8 cellular contexts compared by ENCODE assay signal in the genomic region with DNA sequence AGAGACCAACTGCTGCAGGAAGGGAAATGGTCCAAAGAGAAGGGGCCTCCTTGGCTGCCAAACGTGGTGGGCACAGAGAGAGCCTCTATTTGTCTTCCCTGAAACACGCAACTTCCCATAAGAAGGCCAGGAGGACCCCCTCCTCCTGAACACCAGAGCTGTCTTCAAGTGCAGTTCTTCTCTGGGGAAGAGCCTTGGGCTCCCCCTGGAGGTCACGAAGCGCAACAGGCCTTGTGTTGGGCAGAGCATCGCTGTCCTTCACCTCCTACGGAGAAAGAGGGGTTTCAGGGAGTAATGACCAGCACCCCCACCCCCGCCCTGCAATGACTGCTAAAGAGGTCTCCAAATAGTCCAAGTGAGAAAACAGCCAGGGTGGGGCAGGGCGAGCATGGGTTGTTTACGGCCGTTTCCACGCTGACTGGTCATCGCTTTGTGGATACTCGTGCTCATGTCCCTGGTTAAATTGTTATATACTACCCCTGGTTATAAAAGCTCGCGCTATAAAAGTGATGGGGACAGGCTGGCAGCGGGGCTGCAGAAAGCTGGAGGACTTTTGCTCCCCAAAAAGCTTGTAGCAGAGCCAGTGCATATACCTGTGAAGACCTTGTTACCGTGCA.
DNase-seq lines count a peak whose midpoint lies in the region; ATAC-seq and TF ChIP-seq lines count a peak whose summit lies in the region.

No MANE protein-coding gene starts in this region.

- peaks cover 7% of the 10 kb centered on the region for H3K27me3 Mint-ChIP-seq in activated CD8-positive, alpha-beta T cell treated with anti-CD3 and anti-CD28 coated beads for 36 hours

- no peak for ATAC-seq in activated CD8-positive, alpha-beta T cell treated with anti-CD3 and anti-CD28 coated beads for 36 hours
- ATAC-seq in left ventricle myocardium superior, result no peak

- no peak overlapping the region for H3K4me3 Mint-ChIP-seq in activated CD8-positive, alpha-beta T cell treated with anti-CD3 and anti-CD28 coated beads for 36 hours

- no peaks in the 10 kb centered on the region for H3K36me3 Mint-ChIP-seq in activated CD8-positive, alpha-beta T cell treated with anti-CD3 and anti-CD28 coated beads for 36 hours (ENCODE audit: low read depth)

- TF ChIP-seq CTCF in activated CD8-positive, alpha-beta T cell treated with anti-CD3 and anti-CD28 coated beads for 36 hours (IDR thresholded peaks at IDR 0.05), result peak; percentile 76

- no peaks in the 10 kb centered on the region for H3K4me1 Mint-ChIP-seq in activated CD8-positive, alpha-beta T cell treated with anti-CD3 and anti-CD28 coated beads for 36 hours (ENCODE audit: low read depth)

- no peak overlapping the region for H3K27ac Mint-ChIP-seq in activated CD8-positive, alpha-beta T cell treated with anti-CD3 and anti-CD28 coated beads for 36 hours

- peak; percentile 19 for DNase-seq in NCI-H146 (lab: John Stamatoyannopoulos, UW)
- DNase-seq in NCI-H146 treated with DMSO at 0.1 percent for 48 hours (lab: John Stamatoyannopoulos, UW; ENCODE audit: unreplicated experiment), result no peak
- peak; percentile 2 for DNase-seq in M059J (ENCODE audit: low read depth)
- peak; percentile 23 for DNase-seq in activated CD8-positive, alpha-beta T cell treated with anti-CD3 and anti-CD28 coated beads for 36 hours
- peak; percentile 52 for DNase-seq in left ventricle myocardium superior
- peak; percentile 23 to 35 for DNase-seq in stimulated activated CD4-positive, alpha-beta T cell treated with anti-CD3 and anti-CD28 coated beads, Interleukin-2, amount 100 ng/mL, for 24 hours
- no peak for DNase-seq in effector CD4-positive, alpha-beta T cell
- no peak for DNase-seq in SW 1271 (lab: John Stamatoyannopoulos, UW)

- intact Hi-C loops in activated CD8-positive, alpha-beta T cell treated with anti-CD3 and anti-CD28 coated beads for 36 hours (cut with micrococcal nuclease), result loop anchor here (10.0 kb wide), 1 partner anchor 746 kb away; no protein-coding TSS in a partner anchor
- intact Hi-C loops in left ventricle myocardium superior (cut with micrococcal nuclease), result loop anchor here (5.0 kb wide), 1 partner anchor 753 kb away; no protein-coding TSS in a partner anchor

- H3K9me3 Mint-ChIP-seq in activated CD8-positive, alpha-beta T cell treated with anti-CD3 and anti-CD28 coated beads for 36 hours, result no peaks in the 10 kb centered on the region

- POLR2A ChIA-PET in activated CD8-positive, alpha-beta T cell treated with anti-CD3 and anti-CD28 coated beads for 36 hours (lab: Charles Lee), result no interaction called here

- CTCF ChIA-PET in activated CD8-positive, alpha-beta T cell treated with anti-CD3 and anti-CD28 coated beads for 36 hours (lab: Charles Lee), result interaction anchor here (0.7 to 2.1 kb wide), 8 partner anchors 15 to 754 kb away, joined by 3 to 8 read pairs (median 4); no protein-coding TSS in a partner anchor

Comparison
In these comparisons a context has a peak if more than half of its experiments do, and no peak if none do; other contexts are left out.
1. DNase-seq: peak in NCI-H146 (single experiment), M059J (single experiment), activated CD8-positive, alpha-beta T cell treated with anti-CD3 and anti-CD28 coated beads for 36 hours (single experiment), left ventricle myocardium superior (single experiment) and stimulated activated CD4-positive, alpha-beta T cell treated with anti-CD3 and anti-CD28 coated beads, Interleukin-2, amount 100 ng/mL, for 24 hours (2 of 2); none in NCI-H146 treated with DMSO at 0.1 percent for 48 hours (single experiment), effector CD4-positive, alpha-beta T cell (single experiment) and SW 1271 (0 of 2).